Comparison of ENCODE assay signal across 8 cellular contexts in genomic region chr13:22278336-22278929, GRCh38.
DNase-seq lines count a peak whose midpoint lies in the region; ATAC-seq, FAIRE-seq and TF ChIP-seq lines count a peak whose summit lies in the region.

No MANE protein-coding gene starts in this region.

- ATAC-seq in GM18858 (IDR thresholded peaks at IDR 0.05; ENCODE audit: unreplicated experiment) (peak; percentile 80), GM12878 (peak; percentile 97), lung (ENCODE audit: insufficient read depth, low FRiP score) (no peak)

- BruUV-seq in GM12878 (replicated peaks; lab: Mats Ljungman, UMichigan), result no TSS peak

- DNase-seq in AG10803 (ENCODE audit: low read depth) (peak; percentile 42), KBM-7 (peak; percentile 83), T-helper 2 cell (peak in 4 of 5 experiments; percentile 25 to 62 (median 38)), GM12878 (ENCODE audit: low read depth, low spot score) (peak; percentile 43), lung (ENCODE audit: low spot score) (peak; percentile 58), dermis blood vessel endothelial cell (no peak)
- DNase-seq in stimulated activated CD8-positive, alpha-beta memory T cell treated with anti-CD3 and anti-CD28 coated beads, Interleukin-4, amount 100 ng/mL, for 1 hour (ENCODE audit: low read depth in 2 of 2, low spot score in 1 of 2), result peak; percentile 27 to 54

- TF ChIP-seq RAD21 in GM12878 (IDR thresholded peaks at IDR 0.05; ENCODE audit: insufficient read depth, low read depth, low read length), result peak; percentile 91

- FAIRE-seq in GM12878 (lab: Jason Lieb, UNC), result peak; percentile 84

- H2AFZ ChIP-seq in GM12878 (ENCODE audit: control insufficient read depth, low read depth, low read length), result no peak overlapping the region

- no peak for TF ChIP-seq POLR2A in GM12878 (IDR thresholded peaks at IDR 0.05; ENCODE audit: low read depth, low read length)

- H4K20me1 ChIP-seq in GM12878 (ENCODE audit: control insufficient read depth, insufficient read depth), result no peaks in the 10 kb centered on the region

- no peaks in the 10 kb centered on the region for H3K36me3 ChIP-seq in GM12878 (ENCODE audit: control insufficient read depth in 2 of 2, insufficient read depth in 2 of 2, low read length in 1 of 2)
- H3K36me3 ChIP-seq in lung (ENCODE audit: control insufficient read depth in 2 of 2, insufficient read depth in 2 of 2, low read length in 2 of 2), result no peaks in the 10 kb centered on the region

- RAD21 ChIA-PET in GM12878 (lab: Charles Lee; ENCODE audit: unreplicated experiment), result interaction anchor here (0.9 to 4.3 kb wide), 9 partner anchors 157 to 642 kb away, joined by 3 to 35 read pairs (median 3); no protein-coding TSS in a partner anchor

- H3K27me3 ChIP-seq in GM12878 (replicated peaks in 1 of 2; ENCODE audit: control insufficient read depth in 2 of 2, insufficient read depth in 2 of 2, low read length in 1 of 2) (no peaks in the 10 kb centered on the region), lung (ENCODE audit: control insufficient read depth, insufficient read depth) (no peaks in the 10 kb centered on the region)

- 16% methylated on average over 5 of the region's 5 CpGs for WGBS in GM12878 (ENCODE audit: insufficient coverage, insufficient replicate concordance, low lambda C conversion rate, missing lambda C conversion rate)
- 50 to 51% methylated on average over 5 of the region's 5 CpGs for WGBS in lung, 2 donors

- TF ChIP-seq EP300 in GM12878 (IDR thresholded peaks at IDR 0.05; ENCODE audit: borderline replicate concordance in 1 of 2, control insufficient read depth in 1 of 2, low read depth in 2 of 2, low read length in 2 of 2), result no peak

- peak; percentile 57 for TF ChIP-seq CTCF in AG10803 (conservative IDR thresholded peaks at IDR 0.05; ENCODE audit: low read length)
- peak; percentile 47 to 76 (median 59); a peak in 4 of 6 replicates for TF ChIP-seq CTCF in GM12878 (IDR thresholded peaks at IDR 0.05 in 2 of 3, conservative IDR thresholded peaks at IDR 0.05 in 1 of 3; ENCODE audit: control insufficient read depth in 2 of 3, extremely low read depth in 1 of 3, insufficient read depth in 1 of 3, low read depth in 3 of 3, low read length in 3 of 3)
- TF ChIP-seq CTCF in lung (IDR thresholded peaks at IDR 0.05; ENCODE audit: control extremely low read depth, extremely low read depth), result peak; percentile 6

- SMC1A ChIA-PET in GM12878 (lab: Charles Lee; ENCODE audit: uncharacterized antibody, unreplicated experiment), result interaction anchor here (0.6 to 4.6 kb wide), 9 partner anchors 8 to 641 kb away, joined by 3 to 36 read pairs (median 3); no protein-coding TSS in a partner anchor

- in situ Hi-C loops in KBM-7 (cut with MboI; ENCODE audit: low pct_unique_long_range_greater_than_20kb, low sequenced_read_pairs) (loop anchor here (25.0 kb wide), 1 partner anchor 641 kb away; no protein-coding TSS in a partner anchor), GM12878 (cut with MboI) (no loop called here)

- H3K27ac ChIP-seq in GM12878 (ENCODE audit: control insufficient read depth, insufficient read depth) (no peak overlapping the region), lung (ENCODE audit: low read depth in 1 of 2, low read length in 1 of 2) (no peak overlapping the region)

- H3K9me3 ChIP-seq in GM12878 (replicated peaks; ENCODE audit: control insufficient read depth, insufficient read depth, low read length) (no peaks in the 10 kb centered on the region), lung (ENCODE audit: control insufficient read depth in 2 of 2, insufficient read depth in 1 of 2, low read length in 1 of 2) (no peaks in the 10 kb centered on the region)

- POLR2A ChIA-PET in GM12878 (lab: Charles Lee), result no interaction called here

- intact Hi-C loops in GM12878 (cut with micrococcal nuclease; ENCODE audit: unreplicated experiment), result loop anchor here (1.0 to 10.0 kb wide), 5 partner anchors 114 to 640 kb away; no protein-coding TSS in a partner anchor

- H3K4me3 ChIP-seq in AG10803 (ENCODE audit: low read length) (no peak overlapping the region), GM12878 (no peak overlapping the region), lung (no peak overlapping the region)

- no peaks in the 10 kb centered on the region for H3K79me2 ChIP-seq in GM12878 (ENCODE audit: control insufficient read depth, insufficient read depth, low read length)

- H3K4me1 ChIP-seq in GM12878 (ENCODE audit: control insufficient read depth, insufficient read depth, low read length), result no peaks in the 10 kb centered on the region
- H3K4me1 ChIP-seq in lung (ENCODE audit: control insufficient read depth in 2 of 2, insufficient read depth in 2 of 2, low read length in 2 of 2), result no peaks in the 10 kb centered on the region

- CTCF ChIA-PET in GM12878 (lab: Yijun Ruan, JAX), result interaction anchor here (0.8 to 2.9 kb wide), 10 partner anchors 29 to 653 kb away, joined by 3 to 35 read pairs (median 4); no protein-coding TSS in a partner anchor

- no peak overlapping the region for H3K4me2 ChIP-seq in GM12878 (ENCODE audit: control insufficient read depth, insufficient read depth)

- no peak overlapping the region for H3K9ac ChIP-seq in GM12878 (ENCODE audit: control insufficient read depth, insufficient read depth, low read length)

TF ChIP-seq in GM12878, 131 proteins besides CTCF, POLR2A, EP300 and RAD21:
- TF ChIP-seq YY1 (IDR thresholded peaks at IDR 0.05; ENCODE audit: low read depth, low read length), result peak; percentile 57; the same call in 1 of the 2 replicates
- TF ChIP-seq MEF2B (IDR thresholded peaks at IDR 0.05; ENCODE audit: partially characterized antibody, poor library complexity, severe bottlenecking), result no peak
- peak; percentile 91 for TF ChIP-seq SMC3 (IDR thresholded peaks at IDR 0.05; ENCODE audit: borderline replicate concordance, low read length)

Comparison
In these comparisons a context has a peak if more than half of its experiments do, and no peak if none do; other contexts are left out.
1. CTCF ChIP-seq: peak in every context shown above with its lines; median percentile 59 in GM12878; 57 in AG10803; 6 in lung.